1 cellular context compared by ENCODE assay signal in the genomic region with DNA sequence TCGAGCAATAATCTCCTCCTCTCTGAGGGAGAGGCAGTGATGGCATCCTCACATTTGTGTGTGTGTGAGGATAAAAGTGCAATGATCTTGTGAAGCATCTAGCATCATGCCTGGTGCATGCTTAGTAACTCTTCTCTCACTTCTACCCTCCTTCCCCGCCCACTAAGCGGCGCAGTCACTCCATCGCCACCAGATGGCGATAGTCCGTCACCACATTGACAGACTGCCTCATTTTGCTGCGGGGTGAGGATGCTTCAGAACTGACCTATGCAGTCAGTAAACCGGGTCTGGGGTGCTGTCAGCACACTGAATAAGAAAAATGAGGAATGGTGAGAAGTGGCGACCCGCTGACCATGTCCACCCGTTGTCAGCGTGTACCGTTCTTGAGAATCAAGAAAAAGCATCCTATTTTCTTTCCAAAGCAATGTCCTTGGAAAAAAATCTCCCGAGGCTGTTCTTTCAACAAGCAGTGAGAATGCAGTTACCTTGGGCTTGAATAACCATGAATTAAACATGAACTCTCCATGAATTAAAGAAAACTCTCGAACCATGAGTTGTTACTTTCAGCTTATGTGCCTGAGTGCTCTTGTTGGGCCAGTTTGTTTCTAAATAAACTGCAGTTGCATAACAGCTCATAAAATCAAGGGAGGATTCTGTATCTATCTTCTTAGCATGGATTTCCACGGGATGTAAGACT.
TF ChIP-seq lines count a peak whose summit lies in the region.

No MANE protein-coding gene starts in this region.

TF ChIP-seq in SK-N-SH, 30 proteins besides CTCF, POLR2A, EP300 and RAD21:
- TF ChIP-seq, protein P1, sequence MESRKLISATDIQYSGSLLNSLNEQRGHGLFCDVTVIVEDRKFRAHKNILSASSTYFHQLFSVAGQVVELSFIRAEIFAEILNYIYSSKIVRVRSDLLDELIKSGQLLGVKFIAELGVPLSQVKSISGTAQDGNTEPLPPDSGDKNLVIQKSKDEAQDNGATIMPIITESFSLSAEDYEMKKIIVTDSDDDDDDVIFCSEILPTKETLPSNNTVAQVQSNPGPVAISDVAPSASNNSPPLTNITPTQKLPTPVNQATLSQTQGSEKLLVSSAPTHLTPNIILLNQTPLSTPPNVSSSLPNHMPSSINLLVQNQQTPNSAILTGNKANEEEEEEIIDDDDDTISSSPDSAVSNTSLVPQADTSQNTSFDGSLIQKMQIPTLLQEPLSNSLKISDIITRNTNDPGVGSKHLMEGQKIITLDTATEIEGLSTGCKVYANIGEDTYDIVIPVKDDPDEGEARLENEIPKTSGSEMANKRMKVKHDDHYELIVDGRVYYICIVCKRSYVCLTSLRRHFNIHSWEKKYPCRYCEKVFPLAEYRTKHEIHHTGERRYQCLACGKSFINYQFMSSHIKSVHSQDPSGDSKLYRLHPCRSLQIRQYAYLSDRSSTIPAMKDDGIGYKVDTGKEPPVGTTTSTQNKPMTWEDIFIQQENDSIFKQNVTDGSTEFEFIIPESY (IDR thresholded peaks at IDR 0.05; ENCODE audit: borderline replicate concordance, low read depth), result no peak
- TF ChIP-seq SMC3 (IDR thresholded peaks at IDR 0.05; ENCODE audit: low read depth, low read length) (peak; percentile 93), CHD2 (IDR thresholded peaks at IDR 0.05; ENCODE audit: low read length, partially characterized antibody) (peak; percentile 27)
TF ChIP-seq in SK-N-SH: peak in this region for 2.
